ENCODE assay signal across 1 cellular context in the genomic region with DNA sequence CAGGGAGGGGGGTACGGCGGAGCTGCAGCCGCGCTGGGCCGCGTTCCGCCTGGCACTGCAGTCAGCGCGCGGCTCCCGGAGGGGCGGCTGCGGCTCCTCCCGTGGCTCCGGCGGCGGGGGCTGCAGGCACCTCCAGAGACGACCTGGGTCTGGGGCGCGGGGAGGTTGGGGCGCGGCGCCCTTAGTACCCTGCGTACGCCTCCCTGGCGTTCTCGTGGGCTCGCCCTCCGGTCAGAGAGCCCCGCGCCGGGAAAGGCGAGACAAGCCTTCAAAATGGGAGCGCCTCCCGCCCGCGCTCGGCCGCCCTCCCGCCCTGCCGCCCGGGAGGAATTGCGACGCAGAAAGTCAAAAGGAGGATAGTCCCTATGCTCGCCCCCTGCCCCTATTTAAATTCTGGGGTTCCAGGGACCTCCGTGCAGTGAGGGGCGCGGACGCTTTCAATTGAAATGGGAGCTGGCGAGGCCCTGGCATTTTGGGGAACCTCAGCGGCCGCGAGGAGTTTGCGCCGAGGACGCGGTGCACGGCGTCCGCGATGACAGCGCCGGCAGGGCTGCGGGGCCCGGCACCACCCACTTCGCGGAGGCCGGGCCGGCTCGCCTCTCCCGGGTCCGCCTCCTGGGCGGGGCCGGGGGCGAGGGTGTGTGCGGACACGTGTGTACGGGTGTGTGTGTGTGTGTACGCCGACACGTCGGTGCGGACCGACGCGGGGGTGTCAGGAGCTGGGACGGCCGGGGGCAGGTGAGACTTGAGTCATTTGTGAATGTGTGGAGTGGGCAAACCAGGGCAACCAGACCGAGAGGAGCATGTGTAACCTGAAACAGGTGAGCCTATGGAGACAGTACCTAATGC.
TF ChIP-seq lines count a peak whose summit lies in the region.

No MANE protein-coding gene starts in this region.

TF ChIP-seq in HCT116, 20 proteins besides CTCF, POLR2A, EP300 and RAD21 (continued from another document):
- TF ChIP-seq REST (IDR thresholded peaks at IDR 0.05; ENCODE audit: low read depth): no peak
- no peak for TF ChIP-seq YY1 (IDR thresholded peaks at IDR 0.05; ENCODE audit: extremely low read depth, insufficient replicate concordance, low read depth, low read length)
- TF ChIP-seq CEBPB (IDR thresholded peaks at IDR 0.05; ENCODE audit: low read depth): no peak
- TF ChIP-seq CBX3 (IDR thresholded peaks at IDR 0.05; ENCODE audit: low read depth): 0 out of 2 replicates have a peak, but pooled peaks have one; percentile 20
- TF ChIP-seq SIN3A (IDR thresholded peaks at IDR 0.05; ENCODE audit: low read depth): peak; percentile 90
TF ChIP-seq in HCT116: peak in this region for 5.
